In genomic region chr2:148603562-148603920, GRCh38 we compare ENCODE assay signal across 12 cellular contexts. TPM values are rescaled to one million over a fixed set of nuclear protein-coding genes. Genes with fewer than 3 reads are reported as not detected.
DNase-seq lines count a peak whose midpoint lies in the region; ATAC-seq, FAIRE-seq and TF ChIP-seq lines count a peak whose summit lies in the region.
"Had no signal": no experiment of that assay in that cellular context is flagged by ENCODE, and none has a peak within 500 bp of the region (broad histone marks: within the 10 kb centered on the region; RNA-seq: fewer than 3 reads in every experiment).

No MANE protein-coding gene starts in this region.

- no peak for FAIRE-seq in pancreas (lab: Jason Lieb, UNC)

- POLR2A ChIA-PET in CD4-positive, alpha-beta T cell (lab: Charles Lee) = no interaction called here

- peak; percentile 99 for ATAC-seq in GM18909 (IDR thresholded peaks at IDR 0.05; ENCODE audit: poor library complexity, unreplicated experiment)
- ATAC-seq in HG02610 (IDR thresholded peaks at IDR 0.05; ENCODE audit: unreplicated experiment) = peak; percentile 99
- ATAC-seq in HG03460 (IDR thresholded peaks at IDR 0.05; ENCODE audit: unreplicated experiment) = peak; percentile 99
- no peak for ATAC-seq in CD4-positive, alpha-beta T cell (ENCODE audit: poor library complexity)
- ATAC-seq in pancreas = no peak
- no peak for ATAC-seq in left lung

- no peaks in the 10 kb centered on the region for H3K27me3 ChIP-seq in CD4-positive, alpha-beta T cell (ENCODE audit: control insufficient read depth, insufficient read depth, low read length)
- H3K27me3 ChIP-seq in pancreas (no peaks in the 10 kb centered on the region), left lung (no peaks in the 10 kb centered on the region)

- H3K27me3 Mint-ChIP-seq in CD4-positive, alpha-beta T cell = no peaks in the 10 kb centered on the region

- H3K36me3 ChIP-seq in pancreas = no peaks in the 10 kb centered on the region
- no peaks in the 10 kb centered on the region for H3K36me3 ChIP-seq in left lung

- H3K4me3 ChIP-seq in pancreas = no peak overlapping the region
- no peak overlapping the region for H3K4me3 ChIP-seq in left lung

- H3K27ac Mint-ChIP-seq in CD4-positive, alpha-beta T cell = no peak overlapping the region

- no peak overlapping the region for H3K4me3 Mint-ChIP-seq in CD4-positive, alpha-beta T cell

- H3K4me1 Mint-ChIP-seq in CD4-positive, alpha-beta T cell (ENCODE audit: low read depth) = no peaks in the 10 kb centered on the region

- H3K36me3 Mint-ChIP-seq in CD4-positive, alpha-beta T cell (ENCODE audit: low read depth) = no peaks in the 10 kb centered on the region

- H3K9me3 ChIP-seq in CD4-positive, alpha-beta T cell (ENCODE audit: control insufficient read depth, low read length) = peaks cover 12% of the 10 kb centered on the region
- H3K9me3 ChIP-seq in pancreas = no peaks in the 10 kb centered on the region
- peaks cover 0 to 8% of the 10 kb centered on the region in 2 donors for H3K9me3 ChIP-seq in left lung

- DNase-seq in GM10266 (ENCODE audit: extremely low spot score) (peak; percentile 73), T1000 (lab: John Stamatoyannopoulos, UW) (no peak), pancreas (no peak), left lung (no peak)
- no peak for DNase-seq in CD4-positive, alpha-beta T cell
- DNase-seq: caudate nucleus, H7, mesendoderm, NCI-H1436 had no signal

- intact Hi-C loops in CD4-positive, alpha-beta T cell (cut with DNase I, micrococcal nuclease) = no loop called here
- intact Hi-C loops in pancreas (cut with DNase I) (no loop called here), left lung (cut with DNase I) (no loop called here)

- 40% methylated on average over 3 of the region's 3 CpGs for WGBS in pancreas, 2 donors

- H3K9me3 Mint-ChIP-seq in CD4-positive, alpha-beta T cell = peaks cover 6% of the 10 kb centered on the region

- TF ChIP-seq CTCF in GM10266 (IDR thresholded peaks at IDR 0.05; ENCODE audit: control insufficient read depth, insufficient read depth, low read depth, missing control alignments) (no peak), pancreas (IDR thresholded peaks at IDR 0.05) (no peak), left lung (IDR thresholded peaks at IDR 0.05) (no peak)
- TF ChIP-seq CTCF in CD4-positive, alpha-beta T cell (IDR thresholded peaks at IDR 0.05) = no peak

- H3K4me1 ChIP-seq in pancreas (no peaks in the 10 kb centered on the region), left lung (no peaks in the 10 kb centered on the region)

- H3K27ac ChIP-seq in CD4-positive, alpha-beta T cell (ENCODE audit: low read depth, low read length) = no peak overlapping the region
- H3K27ac ChIP-seq in pancreas (no peak overlapping the region), left lung (no peak overlapping the region)

- CTCF ChIA-PET in CD4-positive, alpha-beta T cell (lab: Charles Lee) = interaction anchor here (1.8 kb wide), 1 partner anchor 14 kb away, joined by 3 read pairs; no protein-coding TSS in a partner anchor

RNA-seq across cellular contexts. Expression of gene EPC2, which starts 41.0 kb away (rescaled TPM):
- 10 to 100 TPM; 79.6 to 85.5 TPM for total RNA-seq in CD4-positive, alpha-beta T cell
- 10 to 100 TPM; 10.1 to 17.7 (median 13.0) TPM for total RNA-seq in pancreas
- polyA plus RNA-seq in pancreas = 1 to 10 TPM; 3.1 to 9.1 TPM
- total RNA-seq in left lung = 10 to 100 TPM; 28.7 to 30.6 TPM

Comparison
In these comparisons a context has a peak if more than half of its experiments do, and no peak if none do; other contexts are left out.
1. ATAC-seq: peak in GM18909 (single experiment), HG02610 (single experiment) and HG03460 (single experiment); none in CD4-positive, alpha-beta T cell (single experiment), pancreas (0 of 4) and left lung (single experiment).